In genomic region chr22:38201371-38201717, GRCh38 we compare ENCODE assay signal across 8 cellular contexts. TPM values are rescaled to one million over a fixed set of nuclear protein-coding genes. Genes with fewer than 3 reads are reported as not detected.
A peak's percentile ranks its signal among the peaks of the same experiment; 100 is the strongest.
DNase-seq lines count a peak whose midpoint lies in the region; ATAC-seq and TF ChIP-seq lines count a peak whose summit lies in the region.

No MANE protein-coding gene starts in this region.

- no peaks in the 10 kb centered on the region for H3K36me3 ChIP-seq in HUES6 (ENCODE audit: control insufficient read depth, insufficient read depth, low read length)

- peak overlapping the region; percentile 5 to 97 (median 92) for H3K27ac Mint-ChIP-seq in naive B cell

- peaks cover 4% of the 10 kb centered on the region; the same call in 1 of the 2 replicates for H3K27me3 ChIP-seq in HUES6 (ENCODE audit: control insufficient read depth, insufficient read depth, low read length)

- peaks cover 0 to 2% (median 0%) of the 10 kb centered on the region in 7 donors for H3K9me3 Mint-ChIP-seq in naive B cell

- H3K27ac ChIP-seq in HUES6 (ENCODE audit: low read depth, low read length) (no peak overlapping the region), cingulate gyrus (ENCODE audit: low read depth, low read length) (peak overlapping the region; percentile 88)

- H3K36me3 Mint-ChIP-seq in naive B cell: no peaks in the 10 kb centered on the region

- H3K9ac ChIP-seq in HUES6 (ENCODE audit: low read length): peak overlapping the region; percentile 54

- peaks cover 30 to 55% (median 47%) of the 10 kb centered on the region in 3 donors for H3K4me1 Mint-ChIP-seq in naive B cell

- DNase-seq in AG09309 (ENCODE audit: low read depth) (no peak), naive B cell (no peak), KG1 (lab: John Stamatoyannopoulos, UW) (no peak), dedifferentiated amniotic fluid mesenchymal stem cell (ENCODE audit: extremely low spot score) (no peak)

- no peak for TF ChIP-seq CTCF in AG09309 (IDR thresholded peaks at IDR 0.05; ENCODE audit: control insufficient read depth, insufficient read depth, low read depth, low read length, missing control alignments)

- H3K4me3 ChIP-seq in AG09309 (ENCODE audit: control insufficient read depth, low read depth, low read length) (peak overlapping the region; percentile 29), HUES6 (ENCODE audit: low read depth, low read length) (peak overlapping the region; percentile 95)

- peaks cover 5% of the 10 kb centered on the region; the same call in 1 of the 2 replicates for H3K4me1 ChIP-seq in HUES6 (ENCODE audit: control insufficient read depth, insufficient read depth, low read length)

- ATAC-seq in naive B cell (ENCODE audit: low read depth in 2 of 2): no peak
- ATAC-seq in GM21786 (IDR thresholded peaks at IDR 0.05; ENCODE audit: unreplicated experiment): no peak
- ATAC-seq in HG03457 (IDR thresholded peaks at IDR 0.05; ENCODE audit: unreplicated experiment): no peak

- no peaks in the 10 kb centered on the region for H3K9me3 ChIP-seq in HUES6 (ENCODE audit: control insufficient read depth, insufficient read depth, low read depth, low read length)

- H3K27me3 Mint-ChIP-seq in naive B cell: no peaks in the 10 kb centered on the region

- peak overlapping the region; percentile 63 to 94 (median 92) for H3K4me3 Mint-ChIP-seq in naive B cell

RNA-seq across cellular contexts. Expression of gene MAFF, which starts 0.5 kb away (rescaled TPM):
- 1 to 10 TPM in 5 of 6 donors, not detected in 1; 1.0 to 2.9 (median 1.6) TPM for polyA plus RNA-seq in naive B cell (ENCODE audit: low read depth in 6 of 6)

RNA-seq across cellular contexts. Expression of gene PLA2G6, which starts 19.7 kb away (rescaled TPM):
- polyA plus RNA-seq in naive B cell (ENCODE audit: low read depth in 6 of 6): 1 to 10 TPM in 5 of 6 donors, not detected in 1; 2.7 to 7.6 (median 3.9) TPM
